Comparison of ENCODE assay signal across 8 cellular contexts in the genomic region with DNA sequence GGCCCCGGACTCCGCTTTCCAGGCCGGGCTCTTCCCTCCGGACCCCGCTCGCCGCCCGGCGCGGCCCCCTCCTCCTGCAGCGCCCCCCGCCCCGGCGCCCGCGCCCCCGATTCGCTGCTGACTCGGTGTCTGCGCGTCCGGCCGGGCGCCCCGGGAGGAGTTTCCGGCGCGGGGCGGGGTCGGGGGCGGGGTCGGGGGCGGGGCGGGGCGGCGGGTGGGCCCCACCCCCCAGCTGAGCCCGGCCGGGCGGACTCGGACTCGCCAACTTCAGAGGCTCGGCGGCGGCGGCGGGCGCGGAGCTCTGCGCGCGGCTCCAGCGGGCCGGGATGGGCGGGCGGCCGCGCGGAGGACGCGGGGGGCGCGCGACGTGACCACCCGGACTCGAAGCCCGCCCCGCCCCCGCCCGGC. TPM values are rescaled to one million over a fixed set of nuclear protein-coding genes. Genes with fewer than 3 reads are reported as not detected.
A peak's percentile ranks its signal among the peaks of the same experiment; 100 is the strongest.
DNase-seq lines count a peak whose midpoint lies in the region; ATAC-seq and TF ChIP-seq lines count a peak whose summit lies in the region.

A gene with protein sequence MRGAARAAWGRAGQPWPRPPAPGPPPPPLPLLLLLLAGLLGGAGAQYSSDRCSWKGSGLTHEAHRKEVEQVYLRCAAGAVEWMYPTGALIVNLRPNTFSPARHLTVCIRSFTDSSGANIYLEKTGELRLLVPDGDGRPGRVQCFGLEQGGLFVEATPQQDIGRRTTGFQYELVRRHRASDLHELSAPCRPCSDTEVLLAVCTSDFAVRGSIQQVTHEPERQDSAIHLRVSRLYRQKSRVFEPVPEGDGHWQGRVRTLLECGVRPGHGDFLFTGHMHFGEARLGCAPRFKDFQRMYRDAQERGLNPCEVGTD (plus strand): TSS at position 270 of the 408 bp plus-strand sequence. CDS start 207 bp downstream, outside the sequence.

- H3K4me1 ChIP-seq in duodenal mucosa (ENCODE audit: control insufficient read depth in 1 of 2, insufficient read depth in 2 of 2, low read length in 2 of 2) (peaks cover 28 to 37% of the 10 kb centered on the region in 2 donors), liver (ENCODE audit: control insufficient read depth in 4 of 4, insufficient read depth in 4 of 4, low read length in 3 of 4) (peaks cover 0 to 19% (median 8%) of the 10 kb centered on the region in 4 donors)

- H3K9ac ChIP-seq in duodenal mucosa (ENCODE audit: low read depth in 1 of 2, low read length in 2 of 2) = peak within 1 kb of the TSS; percentile 25 to 57
- no peak within 1 kb of the TSS for H3K9ac ChIP-seq in liver (ENCODE audit: low read depth in 1 of 2, low read length in 2 of 2)

- no peaks in the 10 kb centered on the region for H3K27me3 ChIP-seq in MG63
- H3K27me3 ChIP-seq in duodenal mucosa (ENCODE audit: control insufficient read depth in 1 of 2, insufficient read depth in 2 of 2, low read length in 2 of 2) = peaks cover 28 to 30% of the 10 kb centered on the region in 2 donors
- H3K27me3 ChIP-seq in liver (ENCODE audit: control insufficient read depth in 4 of 4, insufficient read depth in 4 of 4, low read length in 3 of 4) = peaks cover 0 to 3% (median 0%) of the 10 kb centered on the region in 4 donors

- no peak for TF ChIP-seq RAD21 in liver (IDR thresholded peaks at IDR 0.05)

- H3K36me3 ChIP-seq in MG63 (peaks cover 29% of the 10 kb centered on the region), duodenal mucosa (ENCODE audit: control insufficient read depth in 1 of 2, insufficient read depth in 2 of 2, low read length in 2 of 2) (peaks cover 4 to 5% of the 10 kb centered on the region in 2 donors), liver (ENCODE audit: control insufficient read depth in 4 of 4, insufficient read depth in 3 of 4, low read depth in 1 of 4, low read length in 3 of 4) (no peaks in the 10 kb centered on the region)

- under 1% methylated on average over 70 of the region's 70 CpGs for WGBS in liver

- H3K4me3 ChIP-seq in AG10803 (ENCODE audit: low read length) (peak within 1 kb of the TSS; percentile 80), MG63 (peak within 1 kb of the TSS; percentile 65), duodenal mucosa (ENCODE audit: low read depth in 1 of 2, low read length in 2 of 2) (peak within 1 kb of the TSS; percentile 50 to 58), liver (ENCODE audit: low read depth in 1 of 3, low read length in 3 of 3) (peak within 1 kb of the TSS in 2 of 3 donors; percentile 25 to 68)

- TF ChIP-seq CTCF in AG10803 (conservative IDR thresholded peaks at IDR 0.05; ENCODE audit: low read length) (no peak), liver (IDR thresholded peaks at IDR 0.05; ENCODE audit: low read depth, low read length, missing input control) (no peak)

- peak within 1 kb of the TSS; percentile 75 for H3K27ac ChIP-seq in duodenal mucosa (ENCODE audit: low read depth, low read length)
- peak within 1 kb of the TSS in 1 of 2 donors; percentile 46 for H3K27ac ChIP-seq in liver (ENCODE audit: low read depth in 1 of 2, low read length in 2 of 2)

- peak; percentile 51 for ATAC-seq in GM19035 (IDR thresholded peaks at IDR 0.05; ENCODE audit: unreplicated experiment)

- peak; percentile 70 for DNase-seq in AG10803 (ENCODE audit: low read depth)
- DNase-seq in MG63 = peak; percentile 83
- DNase-seq in activated CD4-positive, alpha-beta T cell treated with anti-CD3 and anti-CD28 coated beads for 48 hours = peak; percentile 74
- DNase-seq in stimulated activated CD4-positive, alpha-beta T cell treated with anti-CD3 and anti-CD28 coated beads, Interleukin-4, amount 100 ng/mL, for 1 hour = peak; percentile 61
- no peak for DNase-seq in OCI-M2 (lab: John Stamatoyannopoulos, UW; ENCODE audit: unreplicated experiment)

- H3K9me3 ChIP-seq in MG63 (no peaks in the 10 kb centered on the region), duodenal mucosa (ENCODE audit: control insufficient read depth in 1 of 2, low read length in 2 of 2) (no peaks in the 10 kb centered on the region), liver (ENCODE audit: control insufficient read depth in 4 of 4, low read length in 3 of 4) (no peaks in the 10 kb centered on the region)

TF ChIP-seq in liver, 16 proteins besides CTCF, POLR2A, EP300 and RAD21:
- TF ChIP-seq, protein P1, sequence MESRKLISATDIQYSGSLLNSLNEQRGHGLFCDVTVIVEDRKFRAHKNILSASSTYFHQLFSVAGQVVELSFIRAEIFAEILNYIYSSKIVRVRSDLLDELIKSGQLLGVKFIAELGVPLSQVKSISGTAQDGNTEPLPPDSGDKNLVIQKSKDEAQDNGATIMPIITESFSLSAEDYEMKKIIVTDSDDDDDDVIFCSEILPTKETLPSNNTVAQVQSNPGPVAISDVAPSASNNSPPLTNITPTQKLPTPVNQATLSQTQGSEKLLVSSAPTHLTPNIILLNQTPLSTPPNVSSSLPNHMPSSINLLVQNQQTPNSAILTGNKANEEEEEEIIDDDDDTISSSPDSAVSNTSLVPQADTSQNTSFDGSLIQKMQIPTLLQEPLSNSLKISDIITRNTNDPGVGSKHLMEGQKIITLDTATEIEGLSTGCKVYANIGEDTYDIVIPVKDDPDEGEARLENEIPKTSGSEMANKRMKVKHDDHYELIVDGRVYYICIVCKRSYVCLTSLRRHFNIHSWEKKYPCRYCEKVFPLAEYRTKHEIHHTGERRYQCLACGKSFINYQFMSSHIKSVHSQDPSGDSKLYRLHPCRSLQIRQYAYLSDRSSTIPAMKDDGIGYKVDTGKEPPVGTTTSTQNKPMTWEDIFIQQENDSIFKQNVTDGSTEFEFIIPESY (IDR thresholded peaks at IDR 0.05) = no peak
- TF ChIP-seq FOXA2 (IDR thresholded peaks at IDR 0.05) = no peak
- TF ChIP-seq YY1 (IDR thresholded peaks at IDR 0.05) = no peak
- no peak for TF ChIP-seq TAF1 (conservative IDR thresholded peaks at IDR 0.05)
- TF ChIP-seq NR2F2 (IDR thresholded peaks at IDR 0.05) = no peak
- TF ChIP-seq, protein P2, sequence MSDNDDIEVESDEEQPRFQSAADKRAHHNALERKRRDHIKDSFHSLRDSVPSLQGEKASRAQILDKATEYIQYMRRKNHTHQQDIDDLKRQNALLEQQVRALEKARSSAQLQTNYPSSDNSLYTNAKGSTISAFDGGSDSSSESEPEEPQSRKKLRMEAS (IDR thresholded peaks at IDR 0.05) = no peak
- no peak for TF ChIP-seq SP1 (IDR thresholded peaks at IDR 0.05)
- TF ChIP-seq, protein P3, sequence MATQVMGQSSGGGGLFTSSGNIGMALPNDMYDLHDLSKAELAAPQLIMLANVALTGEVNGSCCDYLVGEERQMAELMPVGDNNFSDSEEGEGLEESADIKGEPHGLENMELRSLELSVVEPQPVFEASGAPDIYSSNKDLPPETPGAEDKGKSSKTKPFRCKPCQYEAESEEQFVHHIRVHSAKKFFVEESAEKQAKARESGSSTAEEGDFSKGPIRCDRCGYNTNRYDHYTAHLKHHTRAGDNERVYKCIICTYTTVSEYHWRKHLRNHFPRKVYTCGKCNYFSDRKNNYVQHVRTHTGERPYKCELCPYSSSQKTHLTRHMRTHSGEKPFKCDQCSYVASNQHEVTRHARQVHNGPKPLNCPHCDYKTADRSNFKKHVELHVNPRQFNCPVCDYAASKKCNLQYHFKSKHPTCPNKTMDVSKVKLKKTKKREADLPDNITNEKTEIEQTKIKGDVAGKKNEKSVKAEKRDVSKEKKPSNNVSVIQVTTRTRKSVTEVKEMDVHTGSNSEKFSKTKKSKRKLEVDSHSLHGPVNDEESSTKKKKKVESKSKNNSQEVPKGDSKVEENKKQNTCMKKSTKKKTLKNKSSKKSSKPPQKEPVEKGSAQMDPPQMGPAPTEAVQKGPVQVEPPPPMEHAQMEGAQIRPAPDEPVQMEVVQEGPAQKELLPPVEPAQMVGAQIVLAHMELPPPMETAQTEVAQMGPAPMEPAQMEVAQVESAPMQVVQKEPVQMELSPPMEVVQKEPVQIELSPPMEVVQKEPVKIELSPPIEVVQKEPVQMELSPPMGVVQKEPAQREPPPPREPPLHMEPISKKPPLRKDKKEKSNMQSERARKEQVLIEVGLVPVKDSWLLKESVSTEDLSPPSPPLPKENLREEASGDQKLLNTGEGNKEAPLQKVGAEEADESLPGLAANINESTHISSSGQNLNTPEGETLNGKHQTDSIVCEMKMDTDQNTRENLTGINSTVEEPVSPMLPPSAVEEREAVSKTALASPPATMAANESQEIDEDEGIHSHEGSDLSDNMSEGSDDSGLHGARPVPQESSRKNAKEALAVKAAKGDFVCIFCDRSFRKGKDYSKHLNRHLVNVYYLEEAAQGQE (IDR thresholded peaks at IDR 0.05) = no peak
- no peak for TF ChIP-seq HNF4G (IDR thresholded peaks at IDR 0.05)
- TF ChIP-seq HNF4A (conservative IDR thresholded peaks at IDR 0.05) = no peak
- no peak for TF ChIP-seq EGR1 (IDR thresholded peaks at IDR 0.05; ENCODE audit: low read depth in 2 of 2)
- TF ChIP-seq RXRA (IDR thresholded peaks at IDR 0.05) = no peak
- TF ChIP-seq FOXA1 (IDR thresholded peaks at IDR 0.05) = no peak
- TF ChIP-seq, protein P4, sequence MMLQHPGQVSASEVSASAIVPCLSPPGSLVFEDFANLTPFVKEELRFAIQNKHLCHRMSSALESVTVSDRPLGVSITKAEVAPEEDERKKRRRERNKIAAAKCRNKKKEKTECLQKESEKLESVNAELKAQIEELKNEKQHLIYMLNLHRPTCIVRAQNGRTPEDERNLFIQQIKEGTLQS (IDR thresholded peaks at IDR 0.05) = no peak
- no peak for TF ChIP-seq JUND (IDR thresholded peaks at IDR 0.05)
- TF ChIP-seq GABPA (IDR thresholded peaks at IDR 0.05 in 1 of 2, conservative IDR thresholded peaks at IDR 0.05 in 1 of 2) = no peak
TF ChIP-seq in liver: peak in this region for 0.

RNA-seq across cellular contexts. Expression of the gene that starts here (rescaled TPM):
- 191 and 238 TPM in 2 replicates for total RNA-seq in MG63 (2014; rRNA removed; shearing (Covaris generic); ENCODE audit: low replicate concordance)
- 1 to 10 TPM; 8.5 to 8.7 TPM for total RNA-seq in liver
- polyA plus RNA-seq in liver = 1 to 10 TPM in 1 of 2 donors, under 1 TPM in 1; 0.67 to 9.0 TPM

Comparison
In these comparisons a context has a peak if more than half of its experiments do, and no peak if none do; other contexts are left out.
1. RNA of the gene that starts here (total RNA-seq): 191 to 238 TPM in MG63; 8.5 to 8.7 TPM in liver; every median in the first group is over 10 times any median in the second.
2. H3K9ac ChIP-seq: peak in duodenal mucosa (2 of 2); none in liver (0 of 2).
3. Peak in every context shown above with its lines, with median percentiles within 50 percentile points of each other: H3K4me3 ChIP-seq.